In the genomic region with DNA sequence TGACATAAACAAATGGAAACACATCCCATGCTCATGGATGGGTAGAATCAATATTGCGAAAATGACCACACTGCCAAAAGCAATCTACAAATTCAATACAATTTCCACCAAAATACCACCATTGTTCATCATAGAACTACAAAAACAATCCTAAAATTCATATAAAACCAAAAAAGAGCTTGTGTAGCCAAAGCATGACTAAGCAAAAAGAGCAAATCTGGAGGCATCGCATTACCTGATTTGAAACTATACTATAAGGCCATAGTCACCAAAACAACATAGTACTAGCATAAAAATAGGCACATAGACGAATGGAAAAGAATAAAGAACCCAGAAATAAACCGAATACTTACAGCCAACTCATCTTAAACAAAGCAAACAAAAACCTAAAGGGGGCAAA, we compare ENCODE assay signal across 29 cellular contexts.
"Had no signal": no experiment of that assay in that cellular context is flagged by ENCODE, and none has a peak within 500 bp of the region (broad histone marks: within the 10 kb centered on the region; RNA-seq: fewer than 3 reads in every experiment).

No MANE protein-coding gene starts in this region.

- H3K4me1 ChIP-seq: pancreas, prostate gland, spleen, suprapubic skin, testis, tibial artery, upper lobe of right lung, uterus had no signal

- H3K27me3 ChIP-seq: neutrophil, pancreas, spleen, suprapubic skin, testis, tibial artery, transverse colon, upper lobe of right lung, uterus had no signal

- H3K36me3 ChIP-seq: neutrophil, pancreas, prostate gland, spleen, suprapubic skin, tibial artery, transverse colon, upper lobe of right lung, uterus had no signal

- H3K27ac ChIP-seq: neutrophil, pancreas, prostate gland, skin epidermis, spleen, suprapubic skin, testis, tibial artery, transverse colon, upper lobe of right lung, uterus had no signal

- DNase-seq: naive thymus-derived CD8-positive, alpha-beta T cell; nephron progenitor cell; nucleus accumbens; pancreas; retina; right cardiac atrium; spleen; stimulated activated CD4-positive, alpha-beta T cell treated with anti-CD3 and anti-CD28 coated beads, Interleukin-12 subunit alpha, Interleukin-12 subunit beta, amount 100 ng/mL, for 4 hours; stimulated activated CD4-positive, alpha-beta T cell treated with anti-CD3 and anti-CD28 coated beads, Interleukin-1b, Interleukin-23, amount 100 ng/mL, for 48 hours; stimulated activated CD4-positive, alpha-beta T cell treated with anti-CD3 and anti-CD28 coated beads, Interleukin-4, amount 100 ng/mL, for 1 hour; stimulated activated CD4-positive, alpha-beta T cell treated with anti-CD3 and anti-CD28 coated beads, Interleukin-4, amount 100 ng/mL, for 4 hours; stimulated activated CD8-positive, alpha-beta memory T cell treated with anti-CD3 and anti-CD28 coated beads, Interleukin-4, amount 100 ng/mL, for 48 hours; stimulated activated naive CD4-positive, alpha-beta T cell; stimulated activated naive CD8-positive, alpha-beta T cell treated with anti-CD3 and anti-CD28 coated beads, Interleukin-15, amount 100 ng/mL, for 72 hours; stimulated activated naive CD8-positive, alpha-beta T cell treated with anti-CD3 and anti-CD28 coated beads, Interleukin-15, Interleukin-2, amounts not matched to agents 100 U/mL and 50 U/mL, for 24 hours; substantia nigra; testis; tibial artery; transverse colon; upper lobe of right lung; uterus had no signal

- H3K4me3 ChIP-seq: pancreas, prostate gland, skin epidermis, smooth muscle cell, spleen, suprapubic skin, testis, tibial artery, transverse colon, upper lobe of right lung, uterus had no signal

- ATAC-seq: naive thymus-derived CD8-positive, alpha-beta T cell; natural killer cell treated with Interleukin-12 subunit alpha and Interleukin-12 subunit beta and Interleukin-15 and Interleukin-18, amount 100 ng/mL, for 72 hours; pancreas; right cardiac atrium; sciatic nerve; stimulated activated memory B cell treated with anti-CD40 and anti-IgM and Interleukin-4, amounts not matched to agents 10 μg/mL and 1 μg/mL and 100 μg/mL, for 72 hours; stimulated activated naive CD8-positive, alpha-beta T cell treated with anti-CD3 and anti-CD28 coated beads, Interleukin-15, amount 100 ng/mL, for 72 hours; stimulated activated naive CD8-positive, alpha-beta T cell treated with anti-CD3 and anti-CD28 coated beads, Interleukin-15, Interleukin-2, amounts not matched to agents 100 U/mL and 50 U/mL, for 24 hours; upper lobe of right lung had no signal

- FAIRE-seq: pancreas had no signal

- H3K4me2 ChIP-seq: smooth muscle cell had no signal

- H3K9me3 ChIP-seq: neutrophil, pancreas, prostate gland, suprapubic skin, testis, tibial artery, transverse colon, upper lobe of right lung, uterus had no signal
